ENCODE assay signal across 16 cellular contexts in the genomic region with DNA sequence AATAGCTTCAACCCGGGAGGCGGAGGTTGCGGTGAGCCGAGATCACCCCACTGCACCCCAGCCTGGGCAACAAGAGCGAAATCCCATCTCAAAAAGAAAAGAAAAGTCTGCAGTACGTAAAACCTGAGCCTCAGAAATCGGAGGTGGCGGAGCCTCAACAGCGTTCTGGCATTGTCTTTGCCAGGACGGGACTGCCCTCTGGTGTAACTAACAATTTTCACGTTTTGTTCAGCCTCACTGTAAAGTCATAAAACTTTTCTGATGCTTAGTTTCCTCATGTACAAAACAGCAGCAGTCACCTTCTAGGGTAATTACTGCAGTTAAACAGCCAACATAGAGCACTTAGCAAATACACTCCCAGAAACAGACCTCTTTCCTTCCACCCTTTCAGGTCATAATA.
DNase-seq lines count a peak whose midpoint lies in the region; FAIRE-seq and TF ChIP-seq lines count a peak whose summit lies in the region.
"Had no signal": no experiment of that assay in that cellular context is flagged by ENCODE, and none has a peak within 500 bp of the region (broad histone marks: within the 10 kb centered on the region; RNA-seq: fewer than 3 reads in every experiment).

No MANE protein-coding gene starts in this region.

- intact Hi-C loops in kidney (cut with DNase I): no loop called here
- intact Hi-C loops in breast epithelium (cut with DNase I; ENCODE audit: low total_unique reads): no loop called here

- H3K9ac ChIP-seq in kidney (ENCODE audit: low read length in 2 of 2): peak overlapping the region in 1 of 2 donors; percentile 56

- DNase-seq in COLO668 (lab: John Stamatoyannopoulos, UW; ENCODE audit: unreplicated experiment) (peak; percentile 19), ELF-1 (ENCODE audit: low read depth, low spot score) (peak; percentile 12), RPMI7951 (ENCODE audit: low read depth) (peak; percentile 13), kidney (no peak), breast epithelium (ENCODE audit: low spot score in 2 of 2) (no peak), NCI-H82 treated with DMSO at 0.1 percent for 48 hours (lab: John Stamatoyannopoulos, UW; ENCODE audit: unreplicated experiment) (no peak), NOMO-1 treated with DMSO at 0.1 percent for 48 hours (lab: John Stamatoyannopoulos, UW; ENCODE audit: unreplicated experiment) (no peak)
- DNase-seq: activated gamma-delta T cell treated with Interleukin-2 at 50 U/mL for 16 hours; CD4-positive, alpha-beta memory T cell; IMR-90; lower lobe of right lung; NCI-H774; nephron progenitor cell; right lobe of liver; stimulated activated CD4-positive, alpha-beta T cell treated with anti-CD3 and anti-CD28 coated beads, Interleukin-4, amount 100 ng/mL, for 4 hours; T1000 had no signal

- TF ChIP-seq CTCF in kidney (IDR thresholded peaks at IDR 0.05; ENCODE audit: borderline replicate concordance, extremely low read depth, insufficient read depth) (peak; percentile 14), breast epithelium (IDR thresholded peaks at IDR 0.05) (peak in 1 of 3 donors; percentile 11)

- no peak for TF ChIP-seq POLR2A in breast epithelium (IDR thresholded peaks at IDR 0.05)

- peak overlapping the region in 1 of 2 donors; percentile 39 for H3K4me3 ChIP-seq in kidney (ENCODE audit: low read length in 2 of 2)
- H3K4me3 ChIP-seq in breast epithelium: no peak overlapping the region
- H3K4me3 ChIP-seq: lower lobe of right lung, right lobe of liver had no signal

- H3K27ac ChIP-seq in kidney (ENCODE audit: low read depth in 2 of 2, low read length in 2 of 2): peak overlapping the region; percentile 1 to 63
- no peak overlapping the region for H3K27ac ChIP-seq in breast epithelium
- H3K27ac ChIP-seq: lower lobe of right lung, right lobe of liver had no signal

- H3K9me3 ChIP-seq in kidney (ENCODE audit: control insufficient read depth in 1 of 2, low read length in 2 of 2): no peaks in the 10 kb centered on the region
- H3K9me3 ChIP-seq in breast epithelium: no peaks in the 10 kb centered on the region
- H3K9me3 ChIP-seq: lower lobe of right lung, right lobe of liver had no signal

- no peaks in the 10 kb centered on the region for H3K27me3 ChIP-seq in breast epithelium
- H3K27me3 ChIP-seq: right lobe of liver had no signal

- no peak for FAIRE-seq in kidney (lab: Jason Lieb, UNC)

- H3K4me1 ChIP-seq in kidney (ENCODE audit: control insufficient read depth in 1 of 2, insufficient read depth in 1 of 2, low read depth in 1 of 2, low read length in 2 of 2) (peaks cover 4 to 28% of the 10 kb centered on the region in 2 donors), breast epithelium (no peaks in the 10 kb centered on the region)
- H3K4me1 ChIP-seq: lower lobe of right lung had no signal

- H3K36me3 ChIP-seq in kidney (ENCODE audit: control insufficient read depth in 1 of 2, insufficient read depth in 2 of 2, low read length in 2 of 2) (peaks cover 0 to 9% of the 10 kb centered on the region in 2 donors), breast epithelium (no peaks in the 10 kb centered on the region)
- H3K36me3 ChIP-seq: lower lobe of right lung had no signal

Comparison
In these comparisons a context has a peak if more than half of its experiments do, and no peak if none do; other contexts are left out.
1. DNase-seq: peak in COLO668 (single experiment), ELF-1 (single experiment) and RPMI7951 (single experiment); none in kidney (single experiment), breast epithelium (0 of 2), NCI-H82 treated with DMSO at 0.1 percent for 48 hours (single experiment) and NOMO-1 treated with DMSO at 0.1 percent for 48 hours (single experiment).
2. H3K27ac ChIP-seq: peak in kidney (2 of 2); none in breast epithelium (0 of 2).